ENCODE assay signal across 1 cellular context in genomic region chr16:30602595-30603277, GRCh38.
TF ChIP-seq lines count a peak whose summit lies in the region.

No MANE protein-coding gene starts in this region.

TF ChIP-seq in GM23338, 12 proteins besides CTCF, POLR2A, EP300 and RAD21:
- no peak for TF ChIP-seq EZH2phosphoT487 (IDR thresholded peaks at IDR 0.05; ENCODE audit: unreplicated experiment)
- no peak for TF ChIP-seq JUNB (IDR thresholded peaks at IDR 0.05; ENCODE audit: unreplicated experiment)
